Comparison of ENCODE assay signal across 20 cellular contexts in genomic region chr5:50722223-50722622, GRCh38. TPM values are rescaled to one million over a fixed set of nuclear protein-coding genes. Genes with fewer than 3 reads are reported as not detected.
DNase-seq lines count a peak whose midpoint lies in the region; ATAC-seq, FAIRE-seq and TF ChIP-seq lines count a peak whose summit lies in the region.
"Had no signal": no experiment of that assay in that cellular context is flagged by ENCODE, and none has a peak within 500 bp of the region (broad histone marks: within the 10 kb centered on the region; RNA-seq: fewer than 3 reads in every experiment).

No MANE protein-coding gene starts in this region.

- H3K27me3 Mint-ChIP-seq in activated naive CD4-positive, alpha-beta T cell treated with anti-CD3 and anti-CD28 coated beads, Interleukin-2, amount 50 U/mL, for 24 hours: no peaks in the 10 kb centered on the region
- H3K27me3 Mint-ChIP-seq in activated T-helper 17 cell treated with anti-CD3 and anti-CD28 coated beads, Interleukin-2, amount 50 U/mL, for 72 hours: no peaks in the 10 kb centered on the region
- no peaks in the 10 kb centered on the region for H3K27me3 Mint-ChIP-seq in stimulated activated memory B cell treated with anti-CD40 and anti-IgM and Interleukin-4, amounts not matched to agents 10 μg/mL and 1 μg/mL and 100 μg/mL, for 72 hours

- TF ChIP-seq CTCF in keratinocyte (optimal IDR thresholded peaks at IDR 0.05 in 1 of 3, IDR thresholded peaks at IDR 0.05 in 1 of 3, conservative IDR thresholded peaks at IDR 0.05 in 1 of 3; ENCODE audit: extremely low read depth in 1 of 3, insufficient read depth in 2 of 3, low read length in 3 of 3): no peak
- no peak for TF ChIP-seq CTCF in psoas muscle (IDR thresholded peaks at IDR 0.05)

- peak overlapping the region; percentile 7 for H2AFZ ChIP-seq in keratinocyte (ENCODE audit: control insufficient read depth, low read length)

- WGBS in psoas muscle, 3 donors: 74 to 78% (median 78%) methylated on average over 4 of the region's 4 CpGs

- peaks cover 90% of the 10 kb centered on the region for H3K4me1 Mint-ChIP-seq in activated naive CD4-positive, alpha-beta T cell treated with anti-CD3 and anti-CD28 coated beads, Interleukin-2, amount 50 U/mL, for 24 hours
- peaks cover 54% of the 10 kb centered on the region for H3K4me1 Mint-ChIP-seq in activated T-helper 17 cell treated with anti-CD3 and anti-CD28 coated beads, Interleukin-2, amount 50 U/mL, for 72 hours
- peaks cover 60% of the 10 kb centered on the region for H3K4me1 Mint-ChIP-seq in stimulated activated memory B cell treated with anti-CD40 and anti-IgM and Interleukin-4, amounts not matched to agents 10 μg/mL and 1 μg/mL and 100 μg/mL, for 72 hours

- H3K27ac Mint-ChIP-seq in activated naive CD4-positive, alpha-beta T cell treated with anti-CD3 and anti-CD28 coated beads, Interleukin-2, amount 50 U/mL, for 24 hours: peak overlapping the region; percentile 15
- H3K27ac Mint-ChIP-seq in activated T-helper 17 cell treated with anti-CD3 and anti-CD28 coated beads, Interleukin-2, amount 50 U/mL, for 72 hours: peak overlapping the region; percentile 20
- peak overlapping the region; percentile 12 for H3K27ac Mint-ChIP-seq in stimulated activated memory B cell treated with anti-CD40 and anti-IgM and Interleukin-4, amounts not matched to agents 10 μg/mL and 1 μg/mL and 100 μg/mL, for 72 hours
- H3K27ac Mint-ChIP-seq: HFFc6 had no signal

- no peaks in the 10 kb centered on the region for H3K9me3 ChIP-seq in keratinocyte (ENCODE audit: control insufficient read depth, low read depth, low read length)
- no peaks in the 10 kb centered on the region for H3K9me3 ChIP-seq in psoas muscle
- H3K9me3 ChIP-seq: BLaER1 treated with 17β-estradiol and CSF1 and Interleukin-3, amounts not matched to agents 10 nM and 100 nM; SJSA1 had no signal

- peaks cover 8% of the 10 kb centered on the region for H3K36me3 Mint-ChIP-seq in activated naive CD4-positive, alpha-beta T cell treated with anti-CD3 and anti-CD28 coated beads, Interleukin-2, amount 50 U/mL, for 24 hours
- H3K36me3 Mint-ChIP-seq in activated T-helper 17 cell treated with anti-CD3 and anti-CD28 coated beads, Interleukin-2, amount 50 U/mL, for 72 hours (ENCODE audit: low read depth): peaks cover 12% of the 10 kb centered on the region
- no peaks in the 10 kb centered on the region for H3K36me3 Mint-ChIP-seq in stimulated activated memory B cell treated with anti-CD40 and anti-IgM and Interleukin-4, amounts not matched to agents 10 μg/mL and 1 μg/mL and 100 μg/mL, for 72 hours

- intact Hi-C loops in psoas muscle (cut with DNase I): no loop called here

- H3K4me1 ChIP-seq in keratinocyte (ENCODE audit: control insufficient read depth, extremely low read depth, insufficient read depth, low read length) (peaks cover 21% of the 10 kb centered on the region), psoas muscle (no peaks in the 10 kb centered on the region)
- H3K4me1 ChIP-seq: SJSA1 had no signal

- H3K4me2 ChIP-seq in keratinocyte (ENCODE audit: control insufficient read depth, extremely low read depth, insufficient read depth, low read depth, low read length): peak overlapping the region; percentile 50
- H3K4me2 ChIP-seq: BLaER1 treated with 17β-estradiol and CSF1 and Interleukin-3, amounts not matched to agents 10 nM and 100 nM had no signal

- H3K9ac ChIP-seq in keratinocyte (ENCODE audit: control insufficient read depth, extremely low read depth, insufficient read depth, low read length): no peak overlapping the region
- H3K9ac ChIP-seq: BLaER1 treated with 17β-estradiol and CSF1 and Interleukin-3, amounts not matched to agents 10 nM and 100 nM had no signal

- no peak for FAIRE-seq in keratinocyte (lab: Jason Lieb, UNC)
- FAIRE-seq: D721Med had no signal

- H3K79me2 ChIP-seq in keratinocyte (ENCODE audit: control insufficient read depth, insufficient read depth, low read length): peaks cover 43% of the 10 kb centered on the region

- ATAC-seq in activated T-helper 17 cell treated with anti-CD3 and anti-CD28 coated beads, Interleukin-2, amount 50 U/mL, for 72 hours (replicated peaks): no peak
- ATAC-seq in stimulated activated memory B cell treated with anti-CD40 and anti-IgM and Interleukin-4, amounts not matched to agents 10 μg/mL and 1 μg/mL and 100 μg/mL, for 72 hours: no peak
- ATAC-seq in psoas muscle: no peak
- no peak for ATAC-seq in HG02973 (IDR thresholded peaks at IDR 0.05; ENCODE audit: unreplicated experiment)
- ATAC-seq: Right ventricle myocardium inferior had no signal

- H3K9me3 Mint-ChIP-seq in activated naive CD4-positive, alpha-beta T cell treated with anti-CD3 and anti-CD28 coated beads, Interleukin-2, amount 50 U/mL, for 24 hours: peaks cover 8% of the 10 kb centered on the region
- no peaks in the 10 kb centered on the region for H3K9me3 Mint-ChIP-seq in activated T-helper 17 cell treated with anti-CD3 and anti-CD28 coated beads, Interleukin-2, amount 50 U/mL, for 72 hours
- no peaks in the 10 kb centered on the region for H3K9me3 Mint-ChIP-seq in stimulated activated memory B cell treated with anti-CD40 and anti-IgM and Interleukin-4, amounts not matched to agents 10 μg/mL and 1 μg/mL and 100 μg/mL, for 72 hours
- H3K9me3 Mint-ChIP-seq: HFFc6 had no signal

- H3K36me3 ChIP-seq in keratinocyte (ENCODE audit: control insufficient read depth in 2 of 2, extremely low read depth in 1 of 2, insufficient read depth in 2 of 2, low read length in 2 of 2) (no peaks in the 10 kb centered on the region), psoas muscle (ENCODE audit: insufficient read depth in 1 of 2, low read depth in 1 of 2) (no peaks in the 10 kb centered on the region)
- H3K36me3 ChIP-seq: SJSA1 had no signal

- H3K9me1 ChIP-seq in keratinocyte (ENCODE audit: control insufficient read depth, extremely low read depth, insufficient read depth, low read length): no peaks in the 10 kb centered on the region

- H3K27me3 ChIP-seq in keratinocyte (ENCODE audit: control insufficient read depth, extremely low read depth, insufficient read depth, low read length): no peaks in the 10 kb centered on the region
- H3K27me3 ChIP-seq in psoas muscle (ENCODE audit: insufficient read depth in 3 of 3, low read length in 2 of 3): no peaks in the 10 kb centered on the region
- H3K27me3 ChIP-seq: BLaER1 treated with 17β-estradiol and CSF1 and Interleukin-3, amounts not matched to agents 10 nM and 100 nM; SJSA1 had no signal

- H3K4me3 ChIP-seq in keratinocyte (ENCODE audit: control insufficient read depth in 2 of 3, extremely low read depth in 1 of 3, insufficient read depth in 2 of 3, low read depth in 1 of 3, low read length in 3 of 3) (no peak overlapping the region), psoas muscle (no peak overlapping the region)
- H3K4me3 ChIP-seq: BLaER1 treated with 17β-estradiol and CSF1 and Interleukin-3, amounts not matched to agents 10 nM and 100 nM; SJSA1 had no signal

- no peaks in the 10 kb centered on the region for H4K20me1 ChIP-seq in keratinocyte (ENCODE audit: control insufficient read depth, extremely low read depth, insufficient read depth, low read length)

- dilution Hi-C loops in keratinocyte (cut with MboI; ENCODE audit: extremely low pct_ligation_motif_present, low sequenced_read_pairs): no loop called here

- H3K4me3 Mint-ChIP-seq in activated naive CD4-positive, alpha-beta T cell treated with anti-CD3 and anti-CD28 coated beads, Interleukin-2, amount 50 U/mL, for 24 hours: no peak overlapping the region
- no peak overlapping the region for H3K4me3 Mint-ChIP-seq in activated T-helper 17 cell treated with anti-CD3 and anti-CD28 coated beads, Interleukin-2, amount 50 U/mL, for 72 hours
- H3K4me3 Mint-ChIP-seq in stimulated activated memory B cell treated with anti-CD40 and anti-IgM and Interleukin-4, amounts not matched to agents 10 μg/mL and 1 μg/mL and 100 μg/mL, for 72 hours: no peak overlapping the region
- H3K4me3 Mint-ChIP-seq: HFFc6 had no signal

- H3K27ac ChIP-seq in keratinocyte (ENCODE audit: control insufficient read depth, insufficient read depth, low read length) (no peak overlapping the region), psoas muscle (no peak overlapping the region)
- H3K27ac ChIP-seq: BLaER1 treated with 17β-estradiol and CSF1 and Interleukin-3, amounts not matched to agents 10 nM and 100 nM; SJSA1 had no signal

- no peak for DNase-seq in activated naive CD4-positive, alpha-beta T cell treated with Interleukin-2 at 50 U/mL for 16 hours
- no peak for DNase-seq in keratinocyte (ENCODE audit: low read depth, low spot score)
- DNase-seq in NCI-H2107 (lab: John Stamatoyannopoulos, UW): no peak
- no peak for DNase-seq in psoas muscle
- DNase-seq: 8988T, EL, H7, HFFc6, NCI-H1694 treated with DMSO at 0.1 percent for 48 hours, NCI-H446 treated with DMSO at 0.1 percent for 48 hours, NCI-H526 treated with DMSO at 0.1 percent for 48 hours, OCI-M1 had no signal

RNA-seq across cellular contexts. Expression of gene PARP8, which starts 55.8 kb away (rescaled TPM):
- 10 to 100 TPM; 32.4 to 57.2 TPM for total RNA-seq in activated T-helper 17 cell treated with anti-CD3 and anti-CD28 coated beads, Interleukin-2, amount 50 U/mL, for 72 hours
- 24.2 to 29.1 TPM (median 25.4 TPM) in 3 replicates for polyA plus RNA-seq in keratinocyte
- polyA plus RNA-seq in keratinocyte (2011; ENCODE audit: low read depth): 7.6 TPM
- 14.8 and 28.8 TPM in 2 replicates for polyA plus RNA-seq in keratinocyte (2011; cell fraction: cytosol; rRNA removed)
- 38.9 and 54.1 TPM in 2 replicates for polyA plus RNA-seq in keratinocyte (2011; cell fraction: nucleus; rRNA removed)
- 5.5 and 13.8 TPM in 2 replicates for polyA plus RNA-seq in keratinocyte (2012; ENCODE audit: low replicate concordance)
- 11.3 to 56.8 TPM (median 29.4 TPM) in 3 replicates for polyA minus RNA-seq in keratinocyte
- 11.1 TPM for polyA minus RNA-seq in keratinocyte (2011; cell fraction: cytosol; rRNA and poly(A)+ RNA removed)
- 39.0 and 60.7 TPM in 2 replicates for polyA minus RNA-seq in keratinocyte (2011; cell fraction: nucleus; rRNA and poly(A)+ RNA removed)
- total RNA-seq in psoas muscle: 1 to 10 TPM; 1.5 to 4.7 (median 2.4) TPM
- under 1 TPM; 0.52 to 0.61 (median 0.55) TPM for polyA plus RNA-seq in psoas muscle

Comparison
In these comparisons a context has a peak if more than half of its experiments do, and no peak if none do; other contexts are left out.
1. RNA of gene PARP8, which starts 55.8 kb away (total RNA-seq): 32.4 to 57.2 TPM in activated T-helper 17 cell treated with anti-CD3 and anti-CD28 coated beads, Interleukin-2, amount 50 U/mL, for 72 hours; 1.5 to 4.7 TPM in psoas muscle; every median in the first group is over 4 times any median in the second.
2. Peak in every context shown above with its lines, with median percentiles within 50 percentile points of each other: H3K27ac Mint-ChIP-seq.